1 cellular context compared by ENCODE assay signal in genomic region chr2:5766621-5767020, GRCh38.
TF ChIP-seq lines count a peak whose summit lies in the region.

No MANE protein-coding gene starts in this region.

TF ChIP-seq in HepG2, 621 proteins besides CTCF, POLR2A, EP300 and RAD21:
- TF ChIP-seq ATF7 (IDR thresholded peaks at IDR 0.05), result peak; percentile 54; the same call in 1 of the 2 replicates
- TF ChIP-seq ATF7 (CRISPR knock-in tag; IDR thresholded peaks at IDR 0.05), result no peak
- no peak for TF ChIP-seq THAP8 (CRISPR knock-in tag; IDR thresholded peaks at IDR 0.05; ENCODE audit: borderline replicate concordance)
